Comparison of ENCODE assay signal across 1 cellular context in the genomic region with DNA sequence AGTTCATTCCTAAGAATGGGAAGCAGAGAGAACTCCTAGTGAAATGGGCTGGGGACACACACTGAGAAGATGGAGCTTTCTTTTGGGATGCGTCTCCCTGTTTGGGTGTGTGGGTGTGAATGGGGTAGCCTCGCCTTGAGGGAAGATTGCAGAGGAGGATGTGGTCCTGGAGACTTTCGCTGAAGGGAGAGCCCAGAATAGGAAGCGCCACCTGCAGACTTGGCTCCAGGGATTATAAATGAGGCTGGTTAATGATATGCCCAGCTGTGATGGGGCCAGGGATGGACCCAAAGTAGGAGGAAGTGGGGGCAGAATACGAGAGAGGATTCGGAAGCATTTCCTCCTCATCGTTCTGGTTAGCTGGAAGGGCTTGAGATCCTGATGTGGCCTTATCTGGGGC.
TF ChIP-seq lines count a peak whose summit lies in the region.

No MANE protein-coding gene starts in this region.

TF ChIP-seq in H1, 55 proteins besides CTCF, POLR2A, EP300 and RAD21:
- TF ChIP-seq EZH2 (IDR thresholded peaks at IDR 0.05; ENCODE audit: low read depth, low read length, severe bottlenecking) (no peak), SIX5 (IDR thresholded peaks at IDR 0.05; ENCODE audit: low read depth, low read length) (no peak), KDM4A (IDR thresholded peaks at IDR 0.05; ENCODE audit: low read depth, low read length, severe bottlenecking) (no peak), SIRT6 (IDR thresholded peaks at IDR 0.05; ENCODE audit: low read length) (no peak), ATF3 (IDR thresholded peaks at IDR 0.05; ENCODE audit: insufficient read depth, low read depth, low read length) (no peak), E2F6 (IDR thresholded peaks at IDR 0.05) (no peak), RXRA (IDR thresholded peaks at IDR 0.05; ENCODE audit: insufficient read depth, low read depth, low read length) (no peak), ASH2L (IDR thresholded peaks at IDR 0.05; ENCODE audit: low read length) (no peak), SAP30 (IDR thresholded peaks at IDR 0.05; ENCODE audit: insufficient read depth, insufficient replicate concordance, low read length) (no peak), TEAD4 (IDR thresholded peaks at IDR 0.05; ENCODE audit: low read depth, low read length) (no peak), ZNF274 (IDR thresholded peaks at IDR 0.05; ENCODE audit: borderline replicate concordance, extremely low read depth, low read length) (no peak), CHD7 (IDR thresholded peaks at IDR 0.05; ENCODE audit: insufficient replicate concordance, low read length) (no peak), GTF2F1 (IDR thresholded peaks at IDR 0.05; ENCODE audit: borderline replicate concordance, low read depth, low read length) (no peak), MAFK (IDR thresholded peaks at IDR 0.05; ENCODE audit: low read depth, low read length) (no peak), RNF2 (IDR thresholded peaks at IDR 0.05; ENCODE audit: borderline replicate concordance, low read depth, low read length, missing control alignments, poor library complexity, severe bottlenecking) (no peak), CBX5 (IDR thresholded peaks at IDR 0.05; ENCODE audit: low read depth, low read length) (no peak), SP4 (IDR thresholded peaks at IDR 0.05; ENCODE audit: low read length) (no peak), USF2 (IDR thresholded peaks at IDR 0.05; ENCODE audit: low read length) (no peak)
- TF ChIP-seq, protein P1, sequence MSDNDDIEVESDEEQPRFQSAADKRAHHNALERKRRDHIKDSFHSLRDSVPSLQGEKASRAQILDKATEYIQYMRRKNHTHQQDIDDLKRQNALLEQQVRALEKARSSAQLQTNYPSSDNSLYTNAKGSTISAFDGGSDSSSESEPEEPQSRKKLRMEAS (IDR thresholded peaks at IDR 0.05), result no peak
TF ChIP-seq in H1: peak in this region for 0.
